Comparison of ENCODE assay signal across 11 cellular contexts in the genomic region with DNA sequence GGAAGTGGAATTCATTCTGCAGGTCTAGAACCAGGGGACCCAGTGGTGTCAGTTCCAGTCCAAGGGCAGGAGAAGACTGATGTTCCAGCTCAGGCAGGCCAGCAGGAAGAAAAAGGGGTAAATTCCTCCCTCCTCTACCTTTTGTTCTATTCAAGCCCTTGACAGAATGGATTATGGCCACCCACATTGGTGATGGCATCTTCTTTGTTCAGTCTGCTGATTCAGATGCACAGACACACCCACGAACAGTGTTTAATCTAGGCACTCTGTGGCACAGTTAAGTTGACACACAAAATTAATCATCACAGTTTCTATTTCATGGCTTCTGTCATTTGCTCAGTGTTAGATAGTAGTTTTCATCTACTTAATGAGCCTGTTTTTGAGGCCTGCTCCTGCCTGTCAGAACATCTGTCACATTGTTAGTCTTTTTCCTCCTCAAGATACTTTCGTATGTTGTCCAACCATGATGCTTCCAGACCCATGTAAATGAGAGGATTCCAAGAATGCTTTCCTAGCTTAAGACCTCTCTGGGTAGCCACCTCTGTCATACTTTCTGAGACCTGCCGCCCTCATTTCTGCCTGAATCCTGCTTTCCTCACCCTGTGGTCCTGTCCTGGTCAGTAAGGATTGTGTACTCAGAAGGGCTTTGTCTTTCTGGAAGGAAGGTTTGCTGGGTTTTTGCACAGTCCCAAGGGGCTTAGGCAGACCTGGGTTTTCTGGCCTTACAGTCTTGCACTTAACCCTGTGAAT.
A peak's percentile ranks its signal among the peaks of the same experiment; 100 is the strongest.
DNase-seq lines count a peak whose midpoint lies in the region; ATAC-seq lines count a peak whose summit lies in the region.
"Had no signal": no experiment of that assay in that cellular context is flagged by ENCODE, and none has a peak within 500 bp of the region (broad histone marks: within the 10 kb centered on the region; RNA-seq: fewer than 3 reads in every experiment).

No MANE protein-coding gene starts in this region.

- peak overlapping the region in 2 of 3 donors; percentile 29 to 30 for H3K27ac Mint-ChIP-seq in CD4-positive, CD25-positive, alpha-beta regulatory T cell
- H3K27ac Mint-ChIP-seq in activated T-helper 1 cell treated with anti-CD3 and anti-CD28 coated beads, Interleukin-12 subunit alpha, Interleukin-12 subunit beta, Interleukin-2, Interleukin-4 antibody, amounts not matched to agents 30 ng/mL and 10 ng/mL and 1 ng/mL, durations not matched to agents 14 hours and 24 hours and 36 hours, result peak overlapping the region; percentile 41
- H3K27ac Mint-ChIP-seq: activated naive CD8-positive, alpha-beta T cell treated with anti-CD3 and anti-CD28 coated beads, Interleukin-2, amount 10 ng/mL, durations not matched to agents 7 days and 5 days; natural killer cell treated with Interleukin-12 subunit alpha and Interleukin-12 subunit beta and Interleukin-15 and Interleukin-18, amount 100 ng/mL, for 72 hours had no signal

- H3K4me2 ChIP-seq in GM23248 (ENCODE audit: unreplicated experiment) (no peak overlapping the region), mesenchymal stem cell (ENCODE audit: low read length, poor library complexity, severe bottlenecking) (no peak overlapping the region)

- H3K27ac ChIP-seq in CD4-positive, CD25-positive, alpha-beta regulatory T cell (ENCODE audit: insufficient read depth, low read length, poor library complexity, severe bottlenecking), result no peak overlapping the region
- H3K27ac ChIP-seq in GM23248 (no peak overlapping the region), mesenchymal stem cell (ENCODE audit: low read length, poor library complexity, severe bottlenecking) (peak overlapping the region; percentile 3)

- H3K9me3 Mint-ChIP-seq in CD4-positive, CD25-positive, alpha-beta regulatory T cell, result no peaks in the 10 kb centered on the region
- no peaks in the 10 kb centered on the region for H3K9me3 Mint-ChIP-seq in activated T-helper 1 cell treated with anti-CD3 and anti-CD28 coated beads, Interleukin-12 subunit alpha, Interleukin-12 subunit beta, Interleukin-2, Interleukin-4 antibody, amounts not matched to agents 30 ng/mL and 10 ng/mL and 1 ng/mL, durations not matched to agents 14 hours and 24 hours and 36 hours
- H3K9me3 Mint-ChIP-seq: activated naive CD8-positive, alpha-beta T cell treated with anti-CD3 and anti-CD28 coated beads, Interleukin-2, amount 10 ng/mL, durations not matched to agents 7 days and 5 days; natural killer cell treated with Interleukin-12 subunit alpha and Interleukin-12 subunit beta and Interleukin-15 and Interleukin-18, amount 100 ng/mL, for 72 hours had no signal

- intact Hi-C loops in activated T-helper 1 cell treated with anti-CD3 and anti-CD28 coated beads, Interleukin-12 subunit alpha, Interleukin-12 subunit beta, Interleukin-2, Interleukin-4 antibody, amounts not matched to agents 30 ng/mL and 10 ng/mL and 1 ng/mL, durations not matched to agents 14 hours and 24 hours and 36 hours (cut with micrococcal nuclease), result loop anchor here (1.0 to 2.0 kb wide), 2 partner anchors 17 to 42 kb away; no protein-coding TSS in a partner anchor
- intact Hi-C loops in Right ventricle myocardium superior (cut with DNase I), result no loop called here

- H3K36me3 ChIP-seq in CD4-positive, CD25-positive, alpha-beta regulatory T cell (ENCODE audit: control insufficient read depth, insufficient read depth, low read length), result no peaks in the 10 kb centered on the region
- H3K36me3 ChIP-seq in GM23248 (ENCODE audit: low read depth), result peaks cover 18% of the 10 kb centered on the region; the same call in 1 of the 2 replicates
- peaks cover 3 to 35% of the 10 kb centered on the region in 2 experiments for H3K36me3 ChIP-seq in mesenchymal stem cell (ENCODE audit: control insufficient read depth in 1 of 2, insufficient read depth in 2 of 2, low read depth in 1 of 2, low read length in 2 of 2)

- no peak overlapping the region for H4K91ac ChIP-seq in mesenchymal stem cell (ENCODE audit: low read length)

- peaks cover 23% of the 10 kb centered on the region for H3F3A ChIP-seq in GM23248 (ENCODE audit: insufficient read depth)

- no peak for ATAC-seq in CD4-positive, CD25-positive, alpha-beta regulatory T cell (ENCODE audit: low read depth in 2 of 2)
- ATAC-seq in GM21390 (IDR thresholded peaks at IDR 0.05; ENCODE audit: unreplicated experiment) (no peak), Right ventricle myocardium superior (ENCODE audit: poor library complexity) (no peak)

- H3K27me3 ChIP-seq in CD4-positive, CD25-positive, alpha-beta regulatory T cell (ENCODE audit: control insufficient read depth, insufficient read depth, low read length), result no peaks in the 10 kb centered on the region
- H3K27me3 ChIP-seq in GM23248 (replicated peaks; ENCODE audit: insufficient read depth), result no peaks in the 10 kb centered on the region
- H3K27me3 ChIP-seq in mesenchymal stem cell (ENCODE audit: control insufficient read depth in 1 of 2, insufficient read depth in 1 of 2, low read length in 2 of 2), result no peaks in the 10 kb centered on the region

- H3K4me1 Mint-ChIP-seq in CD4-positive, CD25-positive, alpha-beta regulatory T cell, result peaks cover 0 to 11% (median 4%) of the 10 kb centered on the region in 4 donors
- H3K4me1 Mint-ChIP-seq in activated T-helper 1 cell treated with anti-CD3 and anti-CD28 coated beads, Interleukin-12 subunit alpha, Interleukin-12 subunit beta, Interleukin-2, Interleukin-4 antibody, amounts not matched to agents 30 ng/mL and 10 ng/mL and 1 ng/mL, durations not matched to agents 14 hours and 24 hours and 36 hours (ENCODE audit: low read depth), result peaks cover 17% of the 10 kb centered on the region

- H3K9me2 ChIP-seq in GM23248 (ENCODE audit: insufficient read depth), result no peaks in the 10 kb centered on the region

- peak overlapping the region; percentile 0 for H2AK5ac ChIP-seq in mesenchymal stem cell (ENCODE audit: low read length, severe bottlenecking)

- no peak overlapping the region for H3K4me3 ChIP-seq in CD4-positive, CD25-positive, alpha-beta regulatory T cell (ENCODE audit: low read depth, low read length)
- H3K4me3 ChIP-seq in GM23248 (no peak overlapping the region), mesenchymal stem cell (ENCODE audit: insufficient read depth in 1 of 2, low read depth in 1 of 2, low read length in 2 of 2) (no peak overlapping the region)

- H3K4me1 ChIP-seq in CD4-positive, CD25-positive, alpha-beta regulatory T cell (ENCODE audit: control insufficient read depth, insufficient read depth, low read length, poor library complexity, severe bottlenecking), result no peaks in the 10 kb centered on the region
- H3K4me1 ChIP-seq in GM23248 (ENCODE audit: insufficient read depth) (peaks cover 29% of the 10 kb centered on the region), mesenchymal stem cell (ENCODE audit: control insufficient read depth, insufficient read depth, low read depth, low read length) (peaks cover 5% of the 10 kb centered on the region)

- no peaks in the 10 kb centered on the region for H3K27me3 Mint-ChIP-seq in CD4-positive, CD25-positive, alpha-beta regulatory T cell
- no peaks in the 10 kb centered on the region for H3K27me3 Mint-ChIP-seq in activated T-helper 1 cell treated with anti-CD3 and anti-CD28 coated beads, Interleukin-12 subunit alpha, Interleukin-12 subunit beta, Interleukin-2, Interleukin-4 antibody, amounts not matched to agents 30 ng/mL and 10 ng/mL and 1 ng/mL, durations not matched to agents 14 hours and 24 hours and 36 hours (ENCODE audit: insufficient read depth)
- H3K27me3 Mint-ChIP-seq: activated naive CD8-positive, alpha-beta T cell treated with anti-CD3 and anti-CD28 coated beads, Interleukin-2, amount 10 ng/mL, durations not matched to agents 7 days and 5 days; natural killer cell treated with Interleukin-12 subunit alpha and Interleukin-12 subunit beta and Interleukin-15 and Interleukin-18, amount 100 ng/mL, for 72 hours had no signal

- no peak overlapping the region for H3K4me3 Mint-ChIP-seq in CD4-positive, CD25-positive, alpha-beta regulatory T cell
- no peak overlapping the region for H3K4me3 Mint-ChIP-seq in activated T-helper 1 cell treated with anti-CD3 and anti-CD28 coated beads, Interleukin-12 subunit alpha, Interleukin-12 subunit beta, Interleukin-2, Interleukin-4 antibody, amounts not matched to agents 30 ng/mL and 10 ng/mL and 1 ng/mL, durations not matched to agents 14 hours and 24 hours and 36 hours
- H3K4me3 Mint-ChIP-seq: activated naive CD8-positive, alpha-beta T cell treated with anti-CD3 and anti-CD28 coated beads, Interleukin-2, amount 10 ng/mL, durations not matched to agents 7 days and 5 days; natural killer cell treated with Interleukin-12 subunit alpha and Interleukin-12 subunit beta and Interleukin-15 and Interleukin-18, amount 100 ng/mL, for 72 hours had no signal

- H2BK120ac ChIP-seq in mesenchymal stem cell (ENCODE audit: low read depth, low read length), result no peak overlapping the region

- H3K4ac ChIP-seq in mesenchymal stem cell (ENCODE audit: low read depth in 1 of 2, low read length in 2 of 2), result no peak overlapping the region

- H4K8ac ChIP-seq in mesenchymal stem cell (ENCODE audit: low read length), result no peak overlapping the region

- no peaks in the 10 kb centered on the region for H4K20me1 ChIP-seq in GM23248 (ENCODE audit: insufficient read depth)

- no peak for DNase-seq in CD4-positive, CD25-positive, alpha-beta regulatory T cell
- DNase-seq in GM23248 (peak; percentile 37), mesenchymal stem cell (no peak), NOMO-1 treated with DMSO at 0.1 percent for 48 hours (lab: John Stamatoyannopoulos, UW; ENCODE audit: unreplicated experiment) (no peak), Right ventricle myocardium superior (no peak)
- DNase-seq in activated T-helper 1 cell treated with anti-CD3 and anti-CD28 coated beads, Interleukin-12 subunit alpha, Interleukin-12 subunit beta, Interleukin-2, Interleukin-4 antibody, amounts not matched to agents 30 ng/mL and 10 ng/mL and 1 ng/mL, durations not matched to agents 14 hours and 24 hours and 36 hours (ENCODE audit: low spot score), result no peak
- no peak for DNase-seq in activated CD8-positive, alpha-beta memory T cell treated with anti-CD3 and anti-CD28 coated beads, Interleukin-2, amount 50 U/mL, for 4 hours
- DNase-seq: activated naive CD8-positive, alpha-beta T cell treated with anti-CD3 and anti-CD28 coated beads, Interleukin-2, amount 10 ng/mL, durations not matched to agents 7 days and 5 days; NCI-H1105 treated with DMSO at 0.1 percent for 48 hours had no signal

- peaks cover 17% of the 10 kb centered on the region for H3K79me1 ChIP-seq in mesenchymal stem cell (replicated peaks; ENCODE audit: low read length, poor library complexity, severe bottlenecking)

- in situ Hi-C loops in GM23248 (cut with MboI), result no loop called here

- H3K23ac ChIP-seq in mesenchymal stem cell (ENCODE audit: low read length in 2 of 2), result no peak overlapping the region

- no peak overlapping the region for H3K14ac ChIP-seq in mesenchymal stem cell (ENCODE audit: low read length in 2 of 2)

- no peak overlapping the region for H3K9ac ChIP-seq in GM23248
- no peak overlapping the region for H3K9ac ChIP-seq in mesenchymal stem cell (ENCODE audit: low read length)

- no peaks in the 10 kb centered on the region for H3K9me3 ChIP-seq in CD4-positive, CD25-positive, alpha-beta regulatory T cell (ENCODE audit: control insufficient read depth in 2 of 2, low read length in 2 of 2)
- H3K9me3 ChIP-seq in GM23248 (ENCODE audit: low read depth) (no peaks in the 10 kb centered on the region), mesenchymal stem cell (ENCODE audit: control insufficient read depth, low read length) (no peaks in the 10 kb centered on the region)

- no peak overlapping the region for H3K18ac ChIP-seq in mesenchymal stem cell (ENCODE audit: low read depth in 1 of 2, low read length in 2 of 2)

- H3K79me2 ChIP-seq in GM23248 (ENCODE audit: insufficient read depth), result peaks cover 76% of the 10 kb centered on the region

- WGBS in GM23248 (ENCODE audit: low coverage in 1 of 2, low lambda C conversion rate in 2 of 2, missing lambda C conversion rate in 2 of 2), 2 experiments, result 74 to 75% methylated on average over 3 of the region's 3 CpGs
- WGBS in mesenchymal stem cell, result 72% methylated on average over 2 of the region's 3 CpGs

- no peak overlapping the region for H2BK15ac ChIP-seq in mesenchymal stem cell (ENCODE audit: low read depth, poor library complexity, severe bottlenecking)

- no peak overlapping the region for H2AFZ ChIP-seq in GM23248
- no peak overlapping the region for H2AFZ ChIP-seq in mesenchymal stem cell (ENCODE audit: low read depth, low read length)

- no peak overlapping the region for H2BK5ac ChIP-seq in mesenchymal stem cell (ENCODE audit: low read depth, low read length, poor library complexity, severe bottlenecking)

- no peak overlapping the region for H2BK12ac ChIP-seq in mesenchymal stem cell (ENCODE audit: low read length in 2 of 2)

- H3K36me3 Mint-ChIP-seq in CD4-positive, CD25-positive, alpha-beta regulatory T cell, result peaks cover 18% of the 10 kb centered on the region
- peaks cover 20% of the 10 kb centered on the region for H3K36me3 Mint-ChIP-seq in activated T-helper 1 cell treated with anti-CD3 and anti-CD28 coated beads, Interleukin-12 subunit alpha, Interleukin-12 subunit beta, Interleukin-2, Interleukin-4 antibody, amounts not matched to agents 30 ng/mL and 10 ng/mL and 1 ng/mL, durations not matched to agents 14 hours and 24 hours and 36 hours (ENCODE audit: low read depth)
